13 cellular contexts compared by ENCODE assay signal in genomic region chr13:50074843-50075242, GRCh38. TPM values are rescaled to one million over a fixed set of nuclear protein-coding genes. Genes with fewer than 3 reads are reported as not detected.
A peak's percentile ranks its signal among the peaks of the same experiment; 100 is the strongest.
DNase-seq lines count a peak whose midpoint lies in the region; ATAC-seq and TF ChIP-seq lines count a peak whose summit lies in the region.
"Had no signal": no experiment of that assay in that cellular context is flagged by ENCODE, and none has a peak within 500 bp of the region (broad histone marks: within the 10 kb centered on the region; RNA-seq: fewer than 3 reads in every experiment).

No MANE protein-coding gene starts in this region.

- H3K27ac ChIP-seq in SK-N-SH (ENCODE audit: low read depth in 2 of 2, low read length in 1 of 2) (peak overlapping the region; percentile 51 to 53; a peak in 2 of 4 replicates), HEK293 (ENCODE audit: extremely low read depth, low read depth, low read length) (no peak overlapping the region), OCI-LY7 (ENCODE audit: low read depth, low read length, poor library complexity, severe bottlenecking) (peak overlapping the region; percentile 72)
- H3K27ac ChIP-seq: left lung had no signal

- no peak overlapping the region for H3K27ac Mint-ChIP-seq in stimulated activated effector memory CD8-positive, alpha-beta T cell treated with anti-CD3 and anti-CD28 coated beads, Interleukin-12 subunit alpha, Interleukin-12 subunit beta, amount 100 ng/mL, for 72 hours

- H2AFZ ChIP-seq in SK-N-SH (ENCODE audit: low read depth), result no peak overlapping the region
- no peak overlapping the region for H2AFZ ChIP-seq in OCI-LY7 (ENCODE audit: low read length)

- TF ChIP-seq CTCF in SK-N-SH (IDR thresholded peaks at IDR 0.05) (no peak), HEK293 (tag by site-specific recombination; IDR thresholded peaks at IDR 0.05) (no peak), OCI-LY7 (conservative IDR thresholded peaks at IDR 0.05; ENCODE audit: low read length) (no peak), lower leg skin (IDR thresholded peaks at IDR 0.05) (no peak)

- 79% methylated on average over 1 of the region's 1 CpG for WGBS in SK-N-SH (ENCODE audit: low lambda C conversion rate)
- 86 to 92% methylated on average over 1 of the region's 1 CpG for WGBS in lower leg skin, 2 donors

- intact Hi-C loops in OCI-LY7 (cut with micrococcal nuclease; ENCODE audit: unreplicated experiment) (no loop called here), lower leg skin (cut with DNase I; ENCODE audit: low total_unique reads) (loop anchor here (5.0 kb wide), 1 partner anchor 68 kb away; no protein-coding TSS in a partner anchor)

- TF ChIP-seq RAD21 in SK-N-SH (IDR thresholded peaks at IDR 0.05; ENCODE audit: low read length), result no peak

- no peak overlapping the region for H3K4me3 Mint-ChIP-seq in stimulated activated effector memory CD8-positive, alpha-beta T cell treated with anti-CD3 and anti-CD28 coated beads, Interleukin-12 subunit alpha, Interleukin-12 subunit beta, amount 100 ng/mL, for 72 hours

- no peak for ATAC-seq in SK-N-SH treated with all-trans-retinoic acid at 6 μM for 48 hours
- ATAC-seq in stimulated activated effector memory CD8-positive, alpha-beta T cell treated with anti-CD3 and anti-CD28 coated beads, Interleukin-12 subunit alpha, Interleukin-12 subunit beta, amount 100 ng/mL, for 72 hours, result peak; percentile 81
- ATAC-seq: left lung had no signal

- BruUV-seq in OCI-LY7 (replicated peaks; lab: Mats Ljungman, UMichigan), result no TSS peak

- H3K4me2 ChIP-seq in SK-N-SH (peak overlapping the region; percentile 72; the same call in 1 of the 2 replicates), OCI-LY7 (ENCODE audit: low read length) (peak overlapping the region; percentile 96)

- no peak for TF ChIP-seq POLR2A in lower leg skin (IDR thresholded peaks at IDR 0.05)

- TF ChIP-seq EP300 in SK-N-SH (IDR thresholded peaks at IDR 0.05; ENCODE audit: borderline replicate concordance in 1 of 2, low read depth in 1 of 2, low read length in 1 of 2), result no peak

- H3K9ac ChIP-seq in SK-N-SH, result peak overlapping the region; percentile 2; the same call in 1 of the 2 replicates

- H3K4me1 ChIP-seq in SK-N-SH (ENCODE audit: control insufficient read depth in 1 of 2, insufficient read depth in 2 of 2, low read depth in 1 of 2, low read length in 1 of 2) (peaks cover 24 to 36% of the 10 kb centered on the region in 2 experiments), HEK293 (ENCODE audit: control insufficient read depth, insufficient read depth, low read length) (peaks cover 22% of the 10 kb centered on the region), OCI-LY7 (ENCODE audit: insufficient read depth, low read length, poor library complexity, severe bottlenecking) (peaks cover 70% of the 10 kb centered on the region)

- H3K27me3 ChIP-seq in SK-N-SH (ENCODE audit: insufficient read depth), result no peaks in the 10 kb centered on the region
- H3K27me3 ChIP-seq: esophagus muscularis mucosa, left lung had no signal

- H3K9me3 ChIP-seq in SK-N-SH (no peaks in the 10 kb centered on the region), HEK293 (ENCODE audit: control insufficient read depth, insufficient read depth, low read depth, low read length) (no peaks in the 10 kb centered on the region), OCI-LY7 (ENCODE audit: low read length) (no peaks in the 10 kb centered on the region)
- H3K9me3 ChIP-seq: esophagus muscularis mucosa, left lung had no signal

- peaks cover 74% of the 10 kb centered on the region for H3K36me3 Mint-ChIP-seq in stimulated activated effector memory CD8-positive, alpha-beta T cell treated with anti-CD3 and anti-CD28 coated beads, Interleukin-12 subunit alpha, Interleukin-12 subunit beta, amount 100 ng/mL, for 72 hours

- peaks cover 11% of the 10 kb centered on the region for H3K4me1 Mint-ChIP-seq in stimulated activated effector memory CD8-positive, alpha-beta T cell treated with anti-CD3 and anti-CD28 coated beads, Interleukin-12 subunit alpha, Interleukin-12 subunit beta, amount 100 ng/mL, for 72 hours

- H3K79me2 ChIP-seq in SK-N-SH (ENCODE audit: insufficient read depth) (peaks cover 100% of the 10 kb centered on the region), OCI-LY7 (ENCODE audit: insufficient read depth, low read depth, low read length) (peaks cover 100% of the 10 kb centered on the region)

- peaks cover 0 to 8% of the 10 kb centered on the region in 2 experiments for H3K36me3 ChIP-seq in SK-N-SH (replicated peaks in 1 of 2; ENCODE audit: control insufficient read depth in 1 of 2, insufficient read depth in 2 of 2, low read length in 1 of 2)
- H3K36me3 ChIP-seq in HEK293 (ENCODE audit: control insufficient read depth in 2 of 2, insufficient read depth in 1 of 2, low read length in 2 of 2), result peaks cover 7 to 8% of the 10 kb centered on the region in 2 experiments; a peak in 2 of 3 replicates
- H3K36me3 ChIP-seq in OCI-LY7 (ENCODE audit: insufficient read depth, low read length), result peaks cover 92% of the 10 kb centered on the region
- H3K36me3 ChIP-seq: esophagus muscularis mucosa, left lung had no signal

- H3K9me2 ChIP-seq in SK-N-SH (no peaks in the 10 kb centered on the region), OCI-LY7 (ENCODE audit: insufficient read depth, low read length) (no peaks in the 10 kb centered on the region)

- DNase-seq in SK-N-SH, result no peak
- DNase-seq in OCI-LY7 (ENCODE audit: low spot score), result no peak
- DNase-seq in stimulated activated effector memory CD8-positive, alpha-beta T cell treated with anti-CD3 and anti-CD28 coated beads, Interleukin-12 subunit alpha, Interleukin-12 subunit beta, amount 100 ng/mL, for 72 hours (ENCODE audit: low spot score in 2 of 2), result no peak
- no peak for DNase-seq in lower leg skin (ENCODE audit: low spot score in 2 of 2)
- DNase-seq in anterior cingulate cortex (lab: John Stamatoyannopoulos, UW), result no peak
- no peak for DNase-seq in iPS-NIHi7 (ENCODE audit: extremely low spot score)
- DNase-seq: aorta, left lung, NCI-H2107, SIG-M5 had no signal

- POLR2A ChIA-PET in SK-N-SH (lab: Yijun Ruan, JAX) (interaction anchor here (1.0 kb wide), 1 partner anchor 78 kb away, joined by 5 read pairs; the partner anchor contains the start of gene TRIM13), HEK293 (lab: Yijun Ruan, JAX) (interaction anchor here (1.0 kb wide), 1 partner anchor 51 kb away, joined by 5 read pairs; no protein-coding TSS in a partner anchor), OCI-LY7 (lab: Charles Lee) (interaction anchor here (0.7 to 1.4 kb wide), 4 partner anchors 13 to 295 kb away, joined by 3 to 5 read pairs (median 3); no protein-coding TSS in a partner anchor)

- CTCF ChIA-PET in SK-N-SH (lab: Yijun Ruan, JAX), result interaction anchor here (1.8 to 2.3 kb wide), 2 partner anchors 77 to 99 kb away, joined by 5 to 15 read pairs; partner anchors contain the start of gene TRIM13
- CTCF ChIA-PET in HEK293 (lab: Yijun Ruan, JAX), result no interaction called here
- CTCF ChIA-PET in OCI-LY7 (lab: Charles Lee; ENCODE audit: unreplicated experiment), result no interaction called here

- H3K9me3 Mint-ChIP-seq in stimulated activated effector memory CD8-positive, alpha-beta T cell treated with anti-CD3 and anti-CD28 coated beads, Interleukin-12 subunit alpha, Interleukin-12 subunit beta, amount 100 ng/mL, for 72 hours, result no peaks in the 10 kb centered on the region

- H3F3A ChIP-seq in SK-N-SH (replicated peaks; ENCODE audit: insufficient read depth), result no peaks in the 10 kb centered on the region

- H4K20me1 ChIP-seq in SK-N-SH (ENCODE audit: insufficient read depth) (peaks cover 39% of the 10 kb centered on the region; the same call in 1 of the 2 replicates), OCI-LY7 (ENCODE audit: insufficient read depth, low read length) (peaks cover 80% of the 10 kb centered on the region)

- H3K4me3 ChIP-seq in SK-N-SH (ENCODE audit: low read depth in 2 of 2, low read length in 1 of 2) (peak overlapping the region in 1 of 2 experiments; percentile 34; a peak in 1 of 4 replicates), HEK293 (ENCODE audit: low read depth, low read length) (no peak overlapping the region), OCI-LY7 (ENCODE audit: low read depth, low read length, poor library complexity, severe bottlenecking) (peak overlapping the region; percentile 96), lower leg skin (ENCODE audit: low read depth, poor library complexity, severe bottlenecking) (no peak overlapping the region)
- H3K4me3 ChIP-seq: left lung had no signal

TF ChIP-seq in SK-N-SH, 30 proteins besides CTCF, POLR2A, EP300 and RAD21 (continues in another document):
- TF ChIP-seq TAF1 (IDR thresholded peaks at IDR 0.05; ENCODE audit: borderline replicate concordance, low read depth, low read length) (no peak), JUND (IDR thresholded peaks at IDR 0.05) (no peak), FOSL2 (IDR thresholded peaks at IDR 0.05; ENCODE audit: borderline replicate concordance, low read depth) (no peak), TEAD4 (IDR thresholded peaks at IDR 0.05; ENCODE audit: borderline replicate concordance, insufficient read depth) (no peak), MEF2A (IDR thresholded peaks at IDR 0.05; ENCODE audit: borderline replicate concordance, low read depth) (no peak)

TF ChIP-seq in SK-N-SH treated with all-trans-retinoic acid at 6 μM for 48 hours, 23 proteins besides CTCF, POLR2A, EP300 and RAD21 (continues in another document):
- no peak for TF ChIP-seq TOX (CRISPR knock-in tag; IDR thresholded peaks at IDR 0.05; ENCODE audit: borderline replicate concordance)

TF ChIP-seq in HEK293, 187 proteins besides CTCF, POLR2A, EP300 and RAD21:
- peak; percentile 49; the same call in 1 of the 2 replicates for TF ChIP-seq PRDM1 (tag by site-specific recombination; IDR thresholded peaks at IDR 0.05)
- no peak for TF ChIP-seq ZNF777 (tag by site-specific recombination; IDR thresholded peaks at IDR 0.05; ENCODE audit: borderline replicate concordance)

RNA-seq across cellular contexts. Expression of gene KCNRG, which starts 59.6 kb away (rescaled TPM):
- 0.97 and 1.1 TPM in 2 replicates for polyA plus RNA-seq in SK-N-SH (2012; rRNA removed)
- 1.2 and 1.4 TPM in 2 replicates for polyA plus RNA-seq in SK-N-SH (2012; cell fraction: cytosol; rRNA removed)
- polyA plus RNA-seq in SK-N-SH (2012; cell fraction: nucleus; rRNA removed), result 0.58 and 1.0 TPM in 2 replicates
- total RNA-seq in OCI-LY7 (2014; rRNA removed; shearing (Covaris generic)), result 0.28 TPM in 1 of 2 replicates, not detected in the other
- total RNA-seq in OCI-LY7 (2022) (not detected in 2 replicates), lower leg skin (1 to 10 TPM in 1 of 4 donors, under 1 TPM in 1, not detected in 2; 0.78 to 5.1 TPM)
